1 cellular context compared by ENCODE assay signal in the genomic region with DNA sequence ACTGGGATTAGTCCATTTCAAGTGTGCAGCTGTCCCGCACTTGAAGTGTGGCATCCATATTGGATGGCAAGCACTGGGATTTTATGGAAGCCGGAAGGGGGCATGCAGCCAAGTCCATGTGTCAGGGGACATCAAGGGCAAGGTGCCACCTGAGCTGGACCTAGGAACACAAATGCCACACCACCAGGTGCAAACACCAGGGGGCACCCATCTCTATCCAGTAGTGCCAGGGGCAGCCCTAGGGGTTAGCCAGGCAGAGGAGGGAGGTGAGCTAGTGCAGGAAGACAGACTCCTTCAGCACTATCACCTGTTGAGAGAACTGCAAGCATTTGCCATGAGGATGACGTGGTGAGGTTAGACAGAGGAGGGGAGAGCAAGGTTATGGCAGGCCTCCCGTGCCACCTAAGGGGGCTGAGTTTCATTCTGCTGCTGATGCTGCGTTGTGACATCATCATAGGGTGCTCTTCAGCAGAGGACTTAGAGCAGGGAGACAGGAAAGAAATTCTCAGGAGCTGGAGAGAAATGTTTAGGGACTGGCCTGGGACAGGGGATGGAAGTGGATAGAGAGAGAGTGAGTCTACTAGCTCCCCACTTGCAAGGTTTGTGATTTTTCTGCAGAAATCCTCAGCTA.
TF ChIP-seq lines count a peak whose summit lies in the region.

No MANE protein-coding gene starts in this region.

TF ChIP-seq in HepG2, 621 proteins besides CTCF, POLR2A, EP300 and RAD21:
- TF ChIP-seq SNAI1 (CRISPR knock-in tag; IDR thresholded peaks at IDR 0.05; ENCODE audit: borderline replicate concordance) (no peak), TEAD2 (CRISPR knock-in tag; IDR thresholded peaks at IDR 0.05) (no peak), CREB1 (IDR thresholded peaks at IDR 0.05) (peak; percentile 79), CREB1 (CRISPR knock-in tag; IDR thresholded peaks at IDR 0.05) (no peak), ATF7 (IDR thresholded peaks at IDR 0.05) (0 out of 2 replicates have a peak, but pooled peaks have one; percentile 3), ATF7 (CRISPR knock-in tag; IDR thresholded peaks at IDR 0.05) (no peak)
